ENCODE assay signal across 19 cellular contexts in genomic region chr6:431504-431903, GRCh38. TPM values are rescaled to one million over a fixed set of nuclear protein-coding genes. Genes with fewer than 3 reads are reported as not detected.
DNase-seq lines count a peak whose midpoint lies in the region; ATAC-seq and TF ChIP-seq lines count a peak whose summit lies in the region.
"Had no signal": no experiment of that assay in that cellular context is flagged by ENCODE, and none has a peak within 500 bp of the region (broad histone marks: within the 10 kb centered on the region; RNA-seq: fewer than 3 reads in every experiment).

No MANE protein-coding gene starts in this region.

- H3K27ac ChIP-seq in MM.1S (ENCODE audit: low read length): no peak overlapping the region
- H3K27ac ChIP-seq: esophagus squamous epithelium, hepatocyte, prostate gland, RWPE1, tibial artery had no signal

- POLR2A ChIA-PET in activated B cell treated with CpG ODN at 0.5 μM for 24 hours (lab: Charles Lee): interaction anchor here (0.7 to 1.4 kb wide), 5 partner anchors 9 to 61 kb away, joined by 3 to 9 read pairs (median 4); partner anchors contain the start of gene IRF4

- DNase-seq in activated naive CD4-positive, alpha-beta T cell treated with anti-CD3 and anti-CD28 coated beads, Interleukin-2, amount 10 ng/mL, durations not matched to agents 7 days and 5 days: no peak
- DNase-seq in activated naive CD4-positive, alpha-beta T cell (lab: John Stamatoyannopoulos, UW): no peak
- DNase-seq in activated B cell treated with CpG ODN at 0.5 μM for 24 hours: no peak
- peak; percentile 48 for DNase-seq in stimulated activated naive CD8-positive, alpha-beta T cell treated with anti-CD3 and anti-CD28 coated beads, Interleukin-15, Interleukin-2, amounts not matched to agents 100 U/mL and 50 U/mL, for 24 hours
- no peak for DNase-seq in OCI-M1 (lab: John Stamatoyannopoulos, UW)
- no peak for DNase-seq in MM.1S
- no peak for DNase-seq in putamen (ENCODE audit: low spot score)
- DNase-seq: esophagus squamous epithelium, GOT3, left cardiac atrium, NCI-H2081, NCI-H748 treated with DMSO at 0.1 percent for 48 hours, tibial artery had no signal

- CTCF ChIA-PET in activated naive CD4-positive, alpha-beta T cell treated with anti-CD3 and anti-CD28 coated beads, Interleukin-2, amount 10 ng/mL, durations not matched to agents 7 days and 5 days (lab: Charles Lee): interaction anchor here (0.8 to 1.5 kb wide), 9 partner anchors 15 to 71 kb away, joined by 3 to 6 read pairs (median 4); no protein-coding TSS in a partner anchor
- CTCF ChIA-PET in activated B cell treated with CpG ODN at 0.5 μM for 24 hours (lab: Charles Lee): interaction anchor here (1.0 kb wide), 1 partner anchor 25 kb away, joined by 3 read pairs; no protein-coding TSS in a partner anchor

- TF ChIP-seq CTCF in activated B cell treated with CpG ODN at 0.5 μM for 24 hours (IDR thresholded peaks at IDR 0.05) (no peak), MM.1S (IDR thresholded peaks at IDR 0.05; ENCODE audit: low read length) (no peak)

- peak overlapping the region; percentile 53 for H3K27ac Mint-ChIP-seq in activated naive CD4-positive, alpha-beta T cell treated with anti-CD3 and anti-CD28 coated beads, Interleukin-2, amount 10 ng/mL, durations not matched to agents 7 days and 5 days
- H3K27ac Mint-ChIP-seq in activated B cell treated with CpG ODN at 0.5 μM for 24 hours: peak overlapping the region; percentile 35

- H3K27me3 ChIP-seq in MM.1S (replicated peaks; ENCODE audit: insufficient read depth, low read length): no peaks in the 10 kb centered on the region

- no peaks in the 10 kb centered on the region for H4K20me1 ChIP-seq in MM.1S (ENCODE audit: insufficient read depth, low read length)

- no peaks in the 10 kb centered on the region for H3K79me2 ChIP-seq in MM.1S (ENCODE audit: low read length)
- H3K79me2 ChIP-seq: hepatocyte had no signal

- no peak overlapping the region for H3K4me3 ChIP-seq in MM.1S (ENCODE audit: low read length)
- H3K4me3 ChIP-seq: esophagus squamous epithelium, hepatocyte, prostate gland, tibial artery had no signal

- H3K9ac ChIP-seq in MM.1S (ENCODE audit: low read length): no peak overlapping the region

- no peak overlapping the region for H3K4me3 Mint-ChIP-seq in activated naive CD4-positive, alpha-beta T cell treated with anti-CD3 and anti-CD28 coated beads, Interleukin-2, amount 10 ng/mL, durations not matched to agents 7 days and 5 days
- H3K4me3 Mint-ChIP-seq in activated B cell treated with CpG ODN at 0.5 μM for 24 hours: no peak overlapping the region

- H3K36me3 ChIP-seq in MM.1S (replicated peaks; ENCODE audit: insufficient read depth, low read length): no peaks in the 10 kb centered on the region
- H3K36me3 ChIP-seq: esophagus squamous epithelium, prostate gland, tibial artery had no signal

- H2AFZ ChIP-seq in MM.1S (ENCODE audit: low read length): no peak overlapping the region
- H2AFZ ChIP-seq: hepatocyte had no signal

- peaks cover 2% of the 10 kb centered on the region for H3K36me3 Mint-ChIP-seq in activated naive CD4-positive, alpha-beta T cell treated with anti-CD3 and anti-CD28 coated beads, Interleukin-2, amount 10 ng/mL, durations not matched to agents 7 days and 5 days
- no peaks in the 10 kb centered on the region for H3K36me3 Mint-ChIP-seq in activated B cell treated with CpG ODN at 0.5 μM for 24 hours (ENCODE audit: low read depth)

- peak; percentile 65 for ATAC-seq in GM21786 (IDR thresholded peaks at IDR 0.05; ENCODE audit: unreplicated experiment)
- ATAC-seq in activated B cell treated with CpG ODN at 0.5 μM for 24 hours (ENCODE audit: low read depth): peak; percentile 44
- peak; percentile 28 for ATAC-seq in stimulated activated naive CD8-positive, alpha-beta T cell treated with anti-CD3 and anti-CD28 coated beads, Interleukin-15, Interleukin-2, amounts not matched to agents 100 U/mL and 50 U/mL, for 24 hours
- ATAC-seq: left cardiac atrium had no signal

- no peaks in the 10 kb centered on the region for H3K9me3 Mint-ChIP-seq in activated naive CD4-positive, alpha-beta T cell treated with anti-CD3 and anti-CD28 coated beads, Interleukin-2, amount 10 ng/mL, durations not matched to agents 7 days and 5 days
- no peaks in the 10 kb centered on the region for H3K9me3 Mint-ChIP-seq in activated B cell treated with CpG ODN at 0.5 μM for 24 hours

- peaks cover 83% of the 10 kb centered on the region for H3K4me1 Mint-ChIP-seq in activated naive CD4-positive, alpha-beta T cell treated with anti-CD3 and anti-CD28 coated beads, Interleukin-2, amount 10 ng/mL, durations not matched to agents 7 days and 5 days
- peaks cover 35% of the 10 kb centered on the region for H3K4me1 Mint-ChIP-seq in activated B cell treated with CpG ODN at 0.5 μM for 24 hours

- intact Hi-C loops in activated B cell treated with CpG ODN at 0.5 μM for 24 hours (cut with micrococcal nuclease): loop anchor here (2.0 to 5.0 kb wide), 2 partner anchors 41 to 57 kb away; no protein-coding TSS in a partner anchor

- no peaks in the 10 kb centered on the region for H3K9me3 ChIP-seq in MM.1S (replicated peaks; ENCODE audit: insufficient read depth, low read length)
- H3K9me3 ChIP-seq: esophagus squamous epithelium, prostate gland, tibial artery had no signal

- H3K9me2 ChIP-seq in MM.1S (replicated peaks; ENCODE audit: insufficient read depth, low read length): no peaks in the 10 kb centered on the region

- no peaks in the 10 kb centered on the region for H3K27me3 Mint-ChIP-seq in activated naive CD4-positive, alpha-beta T cell treated with anti-CD3 and anti-CD28 coated beads, Interleukin-2, amount 10 ng/mL, durations not matched to agents 7 days and 5 days
- H3K27me3 Mint-ChIP-seq in activated B cell treated with CpG ODN at 0.5 μM for 24 hours: no peaks in the 10 kb centered on the region

- peaks cover 16% of the 10 kb centered on the region for H3K4me1 ChIP-seq in MM.1S (ENCODE audit: low read length)
- H3K4me1 ChIP-seq: esophagus squamous epithelium, prostate gland, tibial artery had no signal

- H3K4me2 ChIP-seq in MM.1S (ENCODE audit: low read depth, low read length): no peak overlapping the region
- H3K4me2 ChIP-seq: hepatocyte had no signal

- peaks cover 18% of the 10 kb centered on the region for H3F3A ChIP-seq in MM.1S (ENCODE audit: insufficient read depth, low read length)

RNA-seq across cellular contexts. Expression of gene IRF4, which starts 40.0 kb away (rescaled TPM):
- total RNA-seq in activated B cell treated with CpG ODN at 0.5 μM for 24 hours: 417 and 426 TPM in 2 replicates
- total RNA-seq: G401, MCF 10A had no signal
